ENCODE assay signal across 11 cellular contexts in the genomic region with DNA sequence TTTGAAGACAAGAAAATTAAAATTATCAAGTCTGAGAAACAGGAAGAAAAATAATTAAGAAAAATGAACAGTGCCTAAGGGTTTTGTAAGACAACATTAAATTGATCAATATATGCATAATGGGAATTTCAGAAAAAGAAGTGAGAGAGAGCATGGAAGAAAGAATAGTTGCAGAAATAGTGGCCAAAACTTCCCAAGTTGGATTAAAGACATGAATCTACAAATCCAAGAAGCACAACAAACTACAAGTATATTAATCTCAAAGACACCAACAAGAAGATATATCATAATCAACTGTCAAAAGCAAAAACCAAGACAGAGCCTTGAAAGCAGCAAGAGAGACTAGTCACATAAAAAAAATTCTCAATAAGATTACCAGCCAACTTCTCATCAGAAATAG.
"Had no signal": no experiment of that assay in that cellular context is flagged by ENCODE, and none has a peak within 500 bp of the region (broad histone marks: within the 10 kb centered on the region; RNA-seq: fewer than 3 reads in every experiment).

No MANE protein-coding gene starts in this region.

- H3K4me1 ChIP-seq: HAP-1 had no signal

- FAIRE-seq: H1, H54 had no signal

- H2AFZ ChIP-seq: GM23248, GM23338 had no signal

- H3K36me3 ChIP-seq: HAP-1 had no signal

- H3K9ac ChIP-seq: GM23248 had no signal

- H3K4me3 ChIP-seq: GM23248, GM23338, HAP-1 had no signal

- ATAC-seq: GM23338, HCT116 had no signal

- H3K27ac ChIP-seq: GM23248 had no signal

- H3K9me3 ChIP-seq: HAP-1 had no signal

- DNase-seq: GM23248, GOT3, H7, H9, HCEC 1CT, HFFc6 had no signal

- H3K4me2 ChIP-seq: GM23338 had no signal
